In genomic region chr13:99642006-99642405, GRCh38 we compare ENCODE assay signal across 24 cellular contexts. TPM values are rescaled to one million over a fixed set of nuclear protein-coding genes. Genes with fewer than 3 reads are reported as not detected.
DNase-seq lines count a peak whose midpoint lies in the region; ATAC-seq, FAIRE-seq and TF ChIP-seq lines count a peak whose summit lies in the region.
"Had no signal": no experiment of that assay in that cellular context is flagged by ENCODE, and none has a peak within 500 bp of the region (broad histone marks: within the 10 kb centered on the region; RNA-seq: fewer than 3 reads in every experiment).

No MANE protein-coding gene starts in this region.

- no peak overlapping the region for H3K4ac ChIP-seq in H1 (replicated peaks; ENCODE audit: insufficient read length, low read depth, low read length)
- H3K4ac ChIP-seq in neuronal stem cell (ENCODE audit: low read length) = no peak overlapping the region

- no peaks in the 10 kb centered on the region for H3K36me3 ChIP-seq in DOHH2 (ENCODE audit: control insufficient read depth, low read length)
- no peaks in the 10 kb centered on the region for H3K36me3 ChIP-seq in colonic mucosa
- H3K36me3 ChIP-seq in H1 (ENCODE audit: control insufficient read depth in 2 of 4, insufficient read depth in 4 of 4, low read length in 3 of 4) = no peaks in the 10 kb centered on the region
- no peaks in the 10 kb centered on the region for H3K36me3 ChIP-seq in neuronal stem cell (replicated peaks in 1 of 2; ENCODE audit: control insufficient read depth in 2 of 2, insufficient read depth in 2 of 2, low read length in 2 of 2)
- H3K36me3 ChIP-seq in thyroid gland = no peaks in the 10 kb centered on the region
- H3K36me3 ChIP-seq: BLaER1 treated with 17β-estradiol and CSF1 and Interleukin-3, amounts not matched to agents 10 nM and 100 nM had no signal

- TF ChIP-seq EP300 in H1 (IDR thresholded peaks at IDR 0.05; ENCODE audit: borderline replicate concordance in 1 of 2, low read depth in 2 of 2, low read length in 2 of 2) = no peak

- intact Hi-C loops in colonic mucosa (cut with DNase I) = no loop called here
- intact Hi-C loops in thyroid gland (cut with DNase I) = no loop called here

- TF ChIP-seq CTCF in DOHH2 (IDR thresholded peaks at IDR 0.05; ENCODE audit: low read depth, low read length, poor library complexity, severe bottlenecking) (no peak), colonic mucosa (IDR thresholded peaks at IDR 0.05) (no peak), H1 (IDR thresholded peaks at IDR 0.05; ENCODE audit: control extremely low read depth in 1 of 3, insufficient read depth in 1 of 3, low read depth in 1 of 3, low read length in 3 of 3) (no peak), thyroid gland (IDR thresholded peaks at IDR 0.05) (no peak)

- no peak overlapping the region for H4K5ac ChIP-seq in H1 (ENCODE audit: insufficient read length, low read depth, low read length)

- H4K91ac ChIP-seq in H1 (replicated peaks; ENCODE audit: insufficient read length, low read length) (no peak overlapping the region), neuronal stem cell (ENCODE audit: low read depth, low read length, poor library complexity) (no peak overlapping the region)

- no peaks in the 10 kb centered on the region for H3F3A ChIP-seq in DOHH2 (ENCODE audit: control insufficient read depth, insufficient read depth)

- H2AFZ ChIP-seq in H1 (ENCODE audit: low read length) (no peak overlapping the region), neuronal stem cell (ENCODE audit: low read length) (no peak overlapping the region)

- H3K79me2 ChIP-seq in DOHH2 (ENCODE audit: control insufficient read depth, low read length) (no peaks in the 10 kb centered on the region), H1 (ENCODE audit: control insufficient read depth in 1 of 2, insufficient read depth in 2 of 2, low read length in 2 of 2) (no peaks in the 10 kb centered on the region)

- peak overlapping the region; percentile 31 for H3K4me2 ChIP-seq in DOHH2 (ENCODE audit: low read length)
- H3K4me2 ChIP-seq in H1 (ENCODE audit: insufficient read depth in 1 of 2, low read depth in 2 of 2, low read length in 2 of 2) = no peak overlapping the region
- H3K4me2 ChIP-seq in neuronal stem cell (ENCODE audit: insufficient read depth, low read length, poor library complexity, severe bottlenecking) = no peak overlapping the region
- H3K4me2 ChIP-seq: A549; BLaER1 treated with 17β-estradiol and CSF1 and Interleukin-3, amounts not matched to agents 10 nM and 100 nM had no signal

- H4K20me1 ChIP-seq in DOHH2 (ENCODE audit: control insufficient read depth, insufficient read depth, low read depth, low read length) (no peaks in the 10 kb centered on the region), H1 (replicated peaks in 1 of 2; ENCODE audit: control insufficient read depth in 1 of 2, insufficient read depth in 2 of 2, low read length in 2 of 2) (no peaks in the 10 kb centered on the region)
- H4K20me1 ChIP-seq: BLaER1 treated with 17β-estradiol and CSF1 and Interleukin-3, amounts not matched to agents 10 nM and 100 nM had no signal

- no peak for FAIRE-seq in H1 (lab: Jason Lieb, UNC)
- FAIRE-seq: A549, D721Med, GM12878, GM12892, GM18507 had no signal

- CTCF ChIA-PET in H1 (lab: Charles Lee; ENCODE audit: partially characterized antibody) = interaction anchor here (1.0 to 2.0 kb wide), 4 partner anchors 13 to 276 kb away, joined by 3 to 7 read pairs (median 5); no protein-coding TSS in a partner anchor

- H3K4me3 ChIP-seq in DOHH2 (ENCODE audit: low read length) = no peak overlapping the region
- no peak overlapping the region for H3K4me3 ChIP-seq in colonic mucosa
- no peak overlapping the region for H3K4me3 ChIP-seq in H1 (ENCODE audit: extremely low read depth in 1 of 4, insufficient read depth in 2 of 4, low read depth in 3 of 4, low read length in 4 of 4)
- no peak overlapping the region for H3K4me3 ChIP-seq in neuronal stem cell (ENCODE audit: low read length in 2 of 2)
- no peak overlapping the region for H3K4me3 ChIP-seq in thyroid gland (replicated peaks in 1 of 3)
- H3K4me3 ChIP-seq: A549; BLaER1 treated with 17β-estradiol and CSF1 and Interleukin-3, amounts not matched to agents 10 nM and 100 nM; GM12878 had no signal

- H3K27me3 ChIP-seq in DOHH2 (ENCODE audit: control insufficient read depth, low read length) (no peaks in the 10 kb centered on the region), colonic mucosa (no peaks in the 10 kb centered on the region), H1 (replicated peaks in 1 of 4; ENCODE audit: control insufficient read depth in 3 of 4, extremely low read depth in 1 of 4, insufficient read depth in 3 of 4, low read length in 3 of 4) (no peaks in the 10 kb centered on the region), neuronal stem cell (ENCODE audit: control insufficient read depth in 3 of 3, insufficient read depth in 3 of 3, low read depth in 1 of 3, low read length in 3 of 3) (no peaks in the 10 kb centered on the region), thyroid gland (no peaks in the 10 kb centered on the region)
- H3K27me3 ChIP-seq: BLaER1 treated with 17β-estradiol and CSF1 and Interleukin-3, amounts not matched to agents 10 nM and 100 nM had no signal

- no peak overlapping the region for H2BK15ac ChIP-seq in H1 (ENCODE audit: low read length)
- no peak overlapping the region for H2BK15ac ChIP-seq in neuronal stem cell (ENCODE audit: low read length)

- WGBS in H1 (ENCODE audit: extremely low coverage in 1 of 2, insufficient coverage in 1 of 2, insufficient read length in 1 of 2, insufficient replicate concordance in 2 of 2, low coverage in 1 of 2, low lambda C conversion rate in 2 of 2, missing lambda C conversion rate in 1 of 2), 2 experiments = 92% methylated on average over 4 of the region's 4 CpGs; no CpG with 5 or more reads in 1 of the 2 experiments
- WGBS in neuronal stem cell (ENCODE audit: extremely low coverage in 2 of 2, insufficient read length in 2 of 2, insufficient replicate concordance in 1 of 2), 2 donors = no CpG with 5 or more reads among the region's 4 CpGs
- WGBS in thyroid gland, 2 donors = 94 to 98% methylated on average over 4 of the region's 4 CpGs

- no peaks in the 10 kb centered on the region for H3K9me3 ChIP-seq in DOHH2 (ENCODE audit: control insufficient read depth, insufficient read depth, low read length)
- H3K9me3 ChIP-seq in colonic mucosa = no peaks in the 10 kb centered on the region
- H3K9me3 ChIP-seq in H1 (ENCODE audit: insufficient read depth in 2 of 2, low read depth in 1 of 2, low read length in 1 of 2) = no peaks in the 10 kb centered on the region
- no peaks in the 10 kb centered on the region for H3K9me3 ChIP-seq in neuronal stem cell (replicated peaks in 1 of 2; ENCODE audit: control insufficient read depth in 2 of 2, insufficient read depth in 1 of 2, low read depth in 1 of 2, low read length in 2 of 2)
- no peaks in the 10 kb centered on the region for H3K9me3 ChIP-seq in thyroid gland
- H3K9me3 ChIP-seq: A549; BLaER1 treated with 17β-estradiol and CSF1 and Interleukin-3, amounts not matched to agents 10 nM and 100 nM; Caco-2 had no signal

- H3K23ac ChIP-seq in H1 (ENCODE audit: insufficient read length) = no peak overlapping the region
- H3K23ac ChIP-seq in neuronal stem cell (ENCODE audit: low read depth, low read length, poor library complexity) = no peak overlapping the region

- H3K9ac ChIP-seq in colonic mucosa (ENCODE audit: low read depth in 2 of 2, low read length in 2 of 2) = no peak overlapping the region
- H3K9ac ChIP-seq in H1 (replicated peaks in 1 of 4; ENCODE audit: extremely low read depth in 1 of 4, low read depth in 3 of 4, low read length in 3 of 4) = no peak overlapping the region
- H3K9ac ChIP-seq in neuronal stem cell (ENCODE audit: low read depth, low read length, poor library complexity) = no peak overlapping the region
- H3K9ac ChIP-seq: BLaER1 treated with 17β-estradiol and CSF1 and Interleukin-3, amounts not matched to agents 10 nM and 100 nM had no signal

- no peaks in the 10 kb centered on the region for H3K23me2 ChIP-seq in H1 (ENCODE audit: low read depth, low read length)

- H2AK5ac ChIP-seq in H1 (ENCODE audit: low read depth, low read length) (0 out of 2 replicates have a peak overlapping the region, but pooled peaks have one; percentile 53), neuronal stem cell (ENCODE audit: low read depth, low read length) (peak overlapping the region; percentile 8)

- no peak for ATAC-seq in HG03460 (IDR thresholded peaks at IDR 0.05; ENCODE audit: unreplicated experiment)
- ATAC-seq: A549; CD8-positive, alpha-beta T cell; GM12878 had no signal

- H3K4me1 ChIP-seq in DOHH2 (ENCODE audit: control insufficient read depth, low read length) = peaks cover 30% of the 10 kb centered on the region
- H3K4me1 ChIP-seq in colonic mucosa = no peaks in the 10 kb centered on the region
- H3K4me1 ChIP-seq in H1 (replicated peaks in 1 of 4; ENCODE audit: control insufficient read depth in 3 of 4, insufficient read depth in 4 of 4, low read length in 3 of 4) = no peaks in the 10 kb centered on the region; a peak in 1 of 7 replicates
- no peaks in the 10 kb centered on the region for H3K4me1 ChIP-seq in neuronal stem cell (ENCODE audit: control insufficient read depth in 2 of 2, insufficient read depth in 1 of 2, low read depth in 1 of 2, low read length in 2 of 2)
- H3K4me1 ChIP-seq in thyroid gland = no peaks in the 10 kb centered on the region
- H3K4me1 ChIP-seq: A549, Caco-2 had no signal

- H3K9me2 ChIP-seq in DOHH2 (replicated peaks; ENCODE audit: control insufficient read depth, low read length) = no peaks in the 10 kb centered on the region

- H3K79me1 ChIP-seq in H1 (ENCODE audit: low read depth, low read length) (no peaks in the 10 kb centered on the region), neuronal stem cell (ENCODE audit: low read depth, low read length) (no peaks in the 10 kb centered on the region)

- H2BK20ac ChIP-seq in H1 (ENCODE audit: low read length) = no peak overlapping the region

- TF ChIP-seq RAD21 in H1 (IDR thresholded peaks at IDR 0.05 in 1 of 2, conservative IDR thresholded peaks at IDR 0.05 in 1 of 2; ENCODE audit: low read depth in 2 of 2, low read length in 2 of 2) = no peak

- H2BK12ac ChIP-seq in H1 (ENCODE audit: low read depth, low read length) = no peak overlapping the region
- H2BK12ac ChIP-seq in neuronal stem cell (ENCODE audit: low read length) = no peak overlapping the region

- H3K27ac ChIP-seq in DOHH2 (ENCODE audit: low read depth, low read length) (no peak overlapping the region), colonic mucosa (no peak overlapping the region), H1 (ENCODE audit: low read depth, low read length) (no peak overlapping the region), neuronal stem cell (replicated peaks; ENCODE audit: low read length) (no peak overlapping the region), thyroid gland (no peak overlapping the region)
- H3K27ac ChIP-seq: 22Rv1; A549; BLaER1 treated with 17β-estradiol and CSF1 and Interleukin-3, amounts not matched to agents 10 nM and 100 nM; C4-2B had no signal

- no peak overlapping the region for H4K8ac ChIP-seq in H1 (ENCODE audit: extremely low read depth, insufficient read depth, low read length)
- no peak overlapping the region for H4K8ac ChIP-seq in neuronal stem cell (ENCODE audit: low read depth, low read length)

- TF ChIP-seq POLR2A in H1 (IDR thresholded peaks at IDR 0.05; ENCODE audit: control extremely low read depth in 1 of 2, low read depth in 2 of 2, low read length in 2 of 2) (no peak), thyroid gland (IDR thresholded peaks at IDR 0.05) (no peak)

- no peak overlapping the region for H3K14ac ChIP-seq in H1 (ENCODE audit: insufficient read length)
- no peak overlapping the region for H3K14ac ChIP-seq in neuronal stem cell (ENCODE audit: low read length)

- POLR2A ChIA-PET in H1 (lab: Charles Lee; ENCODE audit: partially characterized antibody) = no interaction called here

- DNase-seq in colonic mucosa (peak; percentile 12), H1 (ENCODE audit: low read depth in 1 of 2, low spot score in 2 of 2) (no peak), neuronal stem cell (ENCODE audit: low spot score) (no peak), NCI-H446 (lab: John Stamatoyannopoulos, UW) (no peak), amygdala (lab: John Stamatoyannopoulos, UW) (no peak), thyroid gland (no peak)
- DNase-seq: AML-193; Caco-2; Calu3; CD4-positive, alpha-beta T cell; CD8-positive, alpha-beta T cell; DMS79 treated with DMSO at 0.1 percent for 48 hours; EL; GDM1 had no signal

- no peak overlapping the region for H2BK5ac ChIP-seq in H1 (ENCODE audit: low read depth, low read length)
- H2BK5ac ChIP-seq in neuronal stem cell (ENCODE audit: low read length) = no peak overlapping the region

- H3K56ac ChIP-seq in H1 (replicated peaks; ENCODE audit: insufficient read length, low read depth, low read length) = no peak overlapping the region

- H2BK120ac ChIP-seq in H1 (replicated peaks; ENCODE audit: low read depth, low read length) = no peak overlapping the region
- H2BK120ac ChIP-seq in neuronal stem cell (ENCODE audit: low read depth, low read length) = no peak overlapping the region

- H3K18ac ChIP-seq in H1 (ENCODE audit: extremely low read depth, low read length) = no peak overlapping the region
- peak overlapping the region; percentile 27 for H3K18ac ChIP-seq in neuronal stem cell (ENCODE audit: low read length)

RNA-seq across cellular contexts. Expression of gene CLYBL, which starts 35.5 kb away (rescaled TPM):
- 10 to 100 TPM; 12.9 to 34.7 TPM for total RNA-seq in colonic mucosa
- total RNA-seq in H1 (2021; fragmentation: NEBNext Ultra II Directional; extraction: Animal tissue kit (Norgen Biotek cat#: 25700)) = 9.8 and 11.3 TPM in 2 replicates
- polyA plus RNA-seq in H1 (2011; rRNA removed) = 5.2 and 9.2 TPM in 2 replicates
- 9.0 TPM for polyA plus RNA-seq in H1 (2011; cell fraction: cytosol; rRNA removed)
- polyA plus RNA-seq in H1 (2011; cell fraction: nucleus; rRNA removed) = 8.9 TPM
- polyA plus RNA-seq in H1 (2012, experiment 1 of 2) = 10.6 to 17.4 TPM (median 12.6 TPM) in 4 replicates
- 7.1 TPM for polyA plus RNA-seq in H1 (2012, experiment 2 of 2)
- polyA plus RNA-seq in H1 (2013, experiment 1 of 2) = 14.7 TPM
- 12.4 TPM for polyA plus RNA-seq in H1 (2013, experiment 2 of 2)
- polyA minus RNA-seq in H1 (2011; rRNA and poly(A)+ RNA removed) = 3.0 and 9.0 TPM in 2 replicates
- 3.5 TPM for polyA minus RNA-seq in H1 (2011; cell fraction: cytosol; rRNA and poly(A)+ RNA removed)
- 17.8 TPM for polyA minus RNA-seq in H1 (2011; cell fraction: nucleus; rRNA and poly(A)+ RNA removed)
- polyA plus RNA-seq in neuronal stem cell (2013, experiment 1 of 2) = 15.5 TPM
- 14.1 TPM for polyA plus RNA-seq in neuronal stem cell (2013, experiment 2 of 2)
- 10 to 100 TPM in 3 of 4 donors, 1 to 10 TPM in 1; 7.6 to 26.0 (median 13.3) TPM for total RNA-seq in thyroid gland
